In genomic region chr4:150561338-150561737, GRCh38 we compare ENCODE assay signal across 2 cellular contexts.
TF ChIP-seq lines count a peak whose summit lies in the region.

No MANE protein-coding gene starts in this region.

TF ChIP-seq in GM23338, 12 proteins besides CTCF, POLR2A, EP300 and RAD21:
- no peak for TF ChIP-seq CREB1 (CRISPR knock-in tag; IDR thresholded peaks at IDR 0.05; ENCODE audit: low read depth)

TF ChIP-seq in K562, 482 proteins besides CTCF, POLR2A, EP300 and RAD21:
- TF ChIP-seq ZNF655 (CRISPR knock-in tag; IDR thresholded peaks at IDR 0.05) (no peak), BCLAF1 (IDR thresholded peaks at IDR 0.05; ENCODE audit: borderline replicate concordance in 1 of 2, control insufficient read depth in 1 of 2, low read depth in 2 of 2, low read length in 1 of 2) (no peak), ATF3 (IDR thresholded peaks at IDR 0.05) (peak; percentile 73), ATF3 (CRISPR knock-in tag; conservative IDR thresholded peaks at IDR 0.05) (no peak), TCF7L2 (IDR thresholded peaks at IDR 0.05; ENCODE audit: low read depth, low read length) (no peak), ETV6 (IDR thresholded peaks at IDR 0.05; ENCODE audit: borderline replicate concordance in 1 of 2, low read depth in 2 of 2, low read length in 1 of 2) (no peak), ETV6 (CRISPR knock-in tag; IDR thresholded peaks at IDR 0.05; ENCODE audit: borderline replicate concordance) (no peak), TEAD4 (IDR thresholded peaks at IDR 0.05; ENCODE audit: low read length) (no peak), TEAD4 (CRISPR knock-in tag; IDR thresholded peaks at IDR 0.05; ENCODE audit: borderline replicate concordance) (no peak), ZC3H11A (IDR thresholded peaks at IDR 0.05; ENCODE audit: low read depth, low read length) (no peak), CEBPB (tag; IDR thresholded peaks at IDR 0.05) (peak; percentile 60), SPI1 (IDR thresholded peaks at IDR 0.05; ENCODE audit: borderline replicate concordance, low read depth, low read length) (no peak), PTBP1 (IDR thresholded peaks at IDR 0.05; ENCODE audit: low read depth, low read length) (no peak), NEUROD1 (IDR thresholded peaks at IDR 0.05; ENCODE audit: borderline replicate concordance, low read depth, low read length, partially characterized antibody) (no peak), CTBP1 (IDR thresholded peaks at IDR 0.05; ENCODE audit: borderline replicate concordance) (no peak), RAD51 (IDR thresholded peaks at IDR 0.05; ENCODE audit: borderline replicate concordance, low read depth) (no peak), HIVEP1 (CRISPR knock-in tag; IDR thresholded peaks at IDR 0.05) (no peak), SP2 (IDR thresholded peaks at IDR 0.05; ENCODE audit: extremely low read depth, low read depth, low read length, poor library complexity, severe bottlenecking) (no peak), SRSF9 (IDR thresholded peaks at IDR 0.05; ENCODE audit: borderline replicate concordance, low read depth, low read length) (no peak), STAT5B (CRISPR knock-in tag; IDR thresholded peaks at IDR 0.05) (no peak), GABPB2 (CRISPR knock-in tag; conservative IDR thresholded peaks at IDR 0.05) (no peak), IRF9 (tag; IDR thresholded peaks at IDR 0.05) (no peak), WHSC1 (IDR thresholded peaks at IDR 0.05; ENCODE audit: low read length) (no peak), MEIS2 (IDR thresholded peaks at IDR 0.05; ENCODE audit: partially characterized antibody) (no peak), CXXC5 (CRISPR knock-in tag; IDR thresholded peaks at IDR 0.05) (no peak), NFRKB (IDR thresholded peaks at IDR 0.05; ENCODE audit: low read depth) (no peak), CEBPG (CRISPR knock-in tag; IDR thresholded peaks at IDR 0.05) (peak; percentile 30; the same call in 1 of the 2 replicates), CEBPG (tag; conservative IDR thresholded peaks at IDR 0.05 in 1 of 2, IDR thresholded peaks at IDR 0.05 in 1 of 2) (peak in 1 of 2 experiments; percentile 65; a peak in 1 of 4 replicates), SMAD4 (CRISPR knock-in tag; conservative IDR thresholded peaks at IDR 0.05) (no peak)
- TF ChIP-seq, protein P1, sequence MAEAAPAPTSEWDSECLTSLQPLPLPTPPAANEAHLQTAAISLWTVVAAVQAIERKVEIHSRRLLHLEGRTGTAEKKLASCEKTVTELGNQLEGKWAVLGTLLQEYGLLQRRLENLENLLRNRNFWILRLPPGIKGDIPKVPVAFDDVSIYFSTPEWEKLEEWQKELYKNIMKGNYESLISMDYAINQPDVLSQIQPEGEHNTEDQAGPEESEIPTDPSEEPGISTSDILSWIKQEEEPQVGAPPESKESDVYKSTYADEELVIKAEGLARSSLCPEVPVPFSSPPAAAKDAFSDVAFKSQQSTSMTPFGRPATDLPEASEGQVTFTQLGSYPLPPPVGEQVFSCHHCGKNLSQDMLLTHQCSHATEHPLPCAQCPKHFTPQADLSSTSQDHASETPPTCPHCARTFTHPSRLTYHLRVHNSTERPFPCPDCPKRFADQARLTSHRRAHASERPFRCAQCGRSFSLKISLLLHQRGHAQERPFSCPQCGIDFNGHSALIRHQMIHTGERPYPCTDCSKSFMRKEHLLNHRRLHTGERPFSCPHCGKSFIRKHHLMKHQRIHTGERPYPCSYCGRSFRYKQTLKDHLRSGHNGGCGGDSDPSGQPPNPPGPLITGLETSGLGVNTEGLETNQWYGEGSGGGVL (CRISPR knock-in tag; IDR thresholded peaks at IDR 0.05): no peak
- TF ChIP-seq, protein P2, sequence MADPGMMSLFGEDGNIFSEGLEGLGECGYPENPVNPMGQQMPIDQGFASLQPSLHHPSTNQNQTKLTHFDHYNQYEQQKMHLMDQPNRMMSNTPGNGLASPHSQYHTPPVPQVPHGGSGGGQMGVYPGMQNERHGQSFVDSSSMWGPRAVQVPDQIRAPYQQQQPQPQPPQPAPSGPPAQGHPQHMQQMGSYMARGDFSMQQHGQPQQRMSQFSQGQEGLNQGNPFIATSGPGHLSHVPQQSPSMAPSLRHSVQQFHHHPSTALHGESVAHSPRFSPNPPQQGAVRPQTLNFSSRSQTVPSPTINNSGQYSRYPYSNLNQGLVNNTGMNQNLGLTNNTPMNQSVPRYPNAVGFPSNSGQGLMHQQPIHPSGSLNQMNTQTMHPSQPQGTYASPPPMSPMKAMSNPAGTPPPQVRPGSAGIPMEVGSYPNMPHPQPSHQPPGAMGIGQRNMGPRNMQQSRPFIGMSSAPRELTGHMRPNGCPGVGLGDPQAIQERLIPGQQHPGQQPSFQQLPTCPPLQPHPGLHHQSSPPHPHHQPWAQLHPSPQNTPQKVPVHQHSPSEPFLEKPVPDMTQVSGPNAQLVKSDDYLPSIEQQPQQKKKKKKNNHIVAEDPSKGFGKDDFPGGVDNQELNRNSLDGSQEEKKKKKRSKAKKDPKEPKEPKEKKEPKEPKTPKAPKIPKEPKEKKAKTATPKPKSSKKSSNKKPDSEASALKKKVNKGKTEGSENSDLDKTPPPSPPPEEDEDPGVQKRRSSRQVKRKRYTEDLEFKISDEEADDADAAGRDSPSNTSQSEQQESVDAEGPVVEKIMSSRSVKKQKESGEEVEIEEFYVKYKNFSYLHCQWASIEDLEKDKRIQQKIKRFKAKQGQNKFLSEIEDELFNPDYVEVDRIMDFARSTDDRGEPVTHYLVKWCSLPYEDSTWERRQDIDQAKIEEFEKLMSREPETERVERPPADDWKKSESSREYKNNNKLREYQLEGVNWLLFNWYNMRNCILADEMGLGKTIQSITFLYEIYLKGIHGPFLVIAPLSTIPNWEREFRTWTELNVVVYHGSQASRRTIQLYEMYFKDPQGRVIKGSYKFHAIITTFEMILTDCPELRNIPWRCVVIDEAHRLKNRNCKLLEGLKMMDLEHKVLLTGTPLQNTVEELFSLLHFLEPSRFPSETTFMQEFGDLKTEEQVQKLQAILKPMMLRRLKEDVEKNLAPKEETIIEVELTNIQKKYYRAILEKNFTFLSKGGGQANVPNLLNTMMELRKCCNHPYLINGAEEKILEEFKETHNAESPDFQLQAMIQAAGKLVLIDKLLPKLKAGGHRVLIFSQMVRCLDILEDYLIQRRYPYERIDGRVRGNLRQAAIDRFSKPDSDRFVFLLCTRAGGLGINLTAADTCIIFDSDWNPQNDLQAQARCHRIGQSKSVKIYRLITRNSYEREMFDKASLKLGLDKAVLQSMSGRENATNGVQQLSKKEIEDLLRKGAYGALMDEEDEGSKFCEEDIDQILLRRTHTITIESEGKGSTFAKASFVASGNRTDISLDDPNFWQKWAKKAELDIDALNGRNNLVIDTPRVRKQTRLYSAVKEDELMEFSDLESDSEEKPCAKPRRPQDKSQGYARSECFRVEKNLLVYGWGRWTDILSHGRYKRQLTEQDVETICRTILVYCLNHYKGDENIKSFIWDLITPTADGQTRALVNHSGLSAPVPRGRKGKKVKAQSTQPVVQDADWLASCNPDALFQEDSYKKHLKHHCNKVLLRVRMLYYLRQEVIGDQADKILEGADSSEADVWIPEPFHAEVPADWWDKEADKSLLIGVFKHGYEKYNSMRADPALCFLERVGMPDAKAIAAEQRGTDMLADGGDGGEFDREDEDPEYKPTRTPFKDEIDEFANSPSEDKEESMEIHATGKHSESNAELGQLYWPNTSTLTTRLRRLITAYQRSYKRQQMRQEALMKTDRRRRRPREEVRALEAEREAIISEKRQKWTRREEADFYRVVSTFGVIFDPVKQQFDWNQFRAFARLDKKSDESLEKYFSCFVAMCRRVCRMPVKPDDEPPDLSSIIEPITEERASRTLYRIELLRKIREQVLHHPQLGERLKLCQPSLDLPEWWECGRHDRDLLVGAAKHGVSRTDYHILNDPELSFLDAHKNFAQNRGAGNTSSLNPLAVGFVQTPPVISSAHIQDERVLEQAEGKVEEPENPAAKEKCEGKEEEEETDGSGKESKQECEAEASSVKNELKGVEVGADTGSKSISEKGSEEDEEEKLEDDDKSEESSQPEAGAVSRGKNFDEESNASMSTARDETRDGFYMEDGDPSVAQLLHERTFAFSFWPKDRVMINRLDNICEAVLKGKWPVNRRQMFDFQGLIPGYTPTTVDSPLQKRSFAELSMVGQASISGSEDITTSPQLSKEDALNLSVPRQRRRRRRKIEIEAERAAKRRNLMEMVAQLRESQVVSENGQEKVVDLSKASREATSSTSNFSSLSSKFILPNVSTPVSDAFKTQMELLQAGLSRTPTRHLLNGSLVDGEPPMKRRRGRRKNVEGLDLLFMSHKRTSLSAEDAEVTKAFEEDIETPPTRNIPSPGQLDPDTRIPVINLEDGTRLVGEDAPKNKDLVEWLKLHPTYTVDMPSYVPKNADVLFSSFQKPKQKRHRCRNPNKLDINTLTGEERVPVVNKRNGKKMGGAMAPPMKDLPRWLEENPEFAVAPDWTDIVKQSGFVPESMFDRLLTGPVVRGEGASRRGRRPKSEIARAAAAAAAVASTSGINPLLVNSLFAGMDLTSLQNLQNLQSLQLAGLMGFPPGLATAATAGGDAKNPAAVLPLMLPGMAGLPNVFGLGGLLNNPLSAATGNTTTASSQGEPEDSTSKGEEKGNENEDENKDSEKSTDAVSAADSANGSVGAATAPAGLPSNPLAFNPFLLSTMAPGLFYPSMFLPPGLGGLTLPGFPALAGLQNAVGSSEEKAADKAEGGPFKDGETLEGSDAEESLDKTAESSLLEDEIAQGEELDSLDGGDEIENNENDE (IDR thresholded peaks at IDR 0.05; ENCODE audit: low read depth, low read length): no peak
